In genomic region chr17:81523139-81524062, GRCh38 we compare ENCODE assay signal across 8 cellular contexts. TPM values are rescaled to one million over a fixed set of nuclear protein-coding genes. Genes with fewer than 3 reads are reported as not detected.
A peak's percentile ranks its signal among the peaks of the same experiment; 100 is the strongest.
DNase-seq lines count a peak whose midpoint lies in the region; ATAC-seq and TF ChIP-seq lines count a peak whose summit lies in the region.

No MANE protein-coding gene starts in this region.

- no peaks in the 10 kb centered on the region for H3K36me3 Mint-ChIP-seq in nephron progenitor cell (ENCODE audit: low read depth)
- no peaks in the 10 kb centered on the region for H3K36me3 Mint-ChIP-seq in activated naive CD8-positive, alpha-beta T cell treated with anti-CD3 and anti-CD28 coated beads, Interleukin-2, amount 50 U/mL, for 24 hours (ENCODE audit: low read depth)

- 57% methylated on average over 20 of the region's 30 CpGs; no CpG with 5 or more reads in 1 of the 2 donors for WGBS in transverse colon (ENCODE audit: low coverage in 1 of 2), 2 donors

- no peaks in the 10 kb centered on the region for H3K9me3 Mint-ChIP-seq in nephron progenitor cell
- no peaks in the 10 kb centered on the region for H3K9me3 Mint-ChIP-seq in activated naive CD8-positive, alpha-beta T cell treated with anti-CD3 and anti-CD28 coated beads, Interleukin-2, amount 50 U/mL, for 24 hours

- H3K27ac Mint-ChIP-seq in nephron progenitor cell: no peak overlapping the region
- no peak overlapping the region for H3K27ac Mint-ChIP-seq in activated naive CD8-positive, alpha-beta T cell treated with anti-CD3 and anti-CD28 coated beads, Interleukin-2, amount 50 U/mL, for 24 hours

- peaks cover 18 to 35% (median 22%) of the 10 kb centered on the region in 4 donors for H3K4me1 ChIP-seq in transverse colon

- no peak for TF ChIP-seq EP300 in transverse colon (IDR thresholded peaks at IDR 0.05; ENCODE audit: low read depth)

- in situ Hi-C loops in transverse colon (cut with MboI; ENCODE audit: low pct_ligation_motif_present in 1 of 4, low pct_unique_long_range_greater_than_20kb in 1 of 4, low sequenced_read_pairs in 3 of 4): no loop called here

- TF ChIP-seq POLR2A in transverse colon (IDR thresholded peaks at IDR 0.05): no peak

- H3K27me3 ChIP-seq in transverse colon: peaks cover 58% of the 10 kb centered on the region

- intact Hi-C loops in transverse colon (cut with DNase I; ENCODE audit: low total_unique reads) (loop anchor here (1.0 kb wide), 1 partner anchor 36 kb away; no protein-coding TSS in a partner anchor), left colon (cut with DNase I, micrococcal nuclease) (loop anchor here in 1 of 2 donors (10.0 kb wide), 1 partner anchor 81 kb away; no protein-coding TSS in a partner anchor)

- H3K36me3 ChIP-seq in transverse colon: no peaks in the 10 kb centered on the region

- no peak overlapping the region for H3K27ac ChIP-seq in transverse colon

- DNase-seq in EH (ENCODE audit: low read depth): peak; percentile 37
- DNase-seq in NCI-H2081 treated with DMSO at 0.1 percent for 48 hours (lab: John Stamatoyannopoulos, UW): peak; percentile 37
- DNase-seq in choroid plexus epithelial cell (ENCODE audit: low read depth): peak; percentile 69
- DNase-seq in nephron progenitor cell: peak; percentile 85
- DNase-seq in transverse colon: no peak
- no peak for DNase-seq in left colon
- DNase-seq in activated naive CD8-positive, alpha-beta T cell treated with anti-CD3 and anti-CD28 coated beads, Interleukin-2, amount 50 U/mL, for 24 hours: no peak

- H3K9me3 ChIP-seq in transverse colon: no peaks in the 10 kb centered on the region

- ATAC-seq in left colon (no peak), HG03571 (IDR thresholded peaks at IDR 0.05; ENCODE audit: unreplicated experiment) (no peak)
- no peak for ATAC-seq in activated naive CD8-positive, alpha-beta T cell treated with anti-CD3 and anti-CD28 coated beads, Interleukin-2, amount 50 U/mL, for 24 hours

- peaks cover 51% of the 10 kb centered on the region for H3K4me1 Mint-ChIP-seq in nephron progenitor cell
- peaks cover 8% of the 10 kb centered on the region for H3K4me1 Mint-ChIP-seq in activated naive CD8-positive, alpha-beta T cell treated with anti-CD3 and anti-CD28 coated beads, Interleukin-2, amount 50 U/mL, for 24 hours

- H3K27me3 Mint-ChIP-seq in nephron progenitor cell (ENCODE audit: low read depth, poor library complexity): peaks cover 36% of the 10 kb centered on the region
- peaks cover 8% of the 10 kb centered on the region for H3K27me3 Mint-ChIP-seq in activated naive CD8-positive, alpha-beta T cell treated with anti-CD3 and anti-CD28 coated beads, Interleukin-2, amount 50 U/mL, for 24 hours

- no peak overlapping the region for H3K4me3 Mint-ChIP-seq in nephron progenitor cell
- H3K4me3 Mint-ChIP-seq in activated naive CD8-positive, alpha-beta T cell treated with anti-CD3 and anti-CD28 coated beads, Interleukin-2, amount 50 U/mL, for 24 hours: no peak overlapping the region

- H3K4me3 ChIP-seq in choroid plexus epithelial cell (ENCODE audit: low read depth, low read length) (no peak overlapping the region), transverse colon (no peak overlapping the region)

- TF ChIP-seq CTCF in choroid plexus epithelial cell (conservative IDR thresholded peaks at IDR 0.05; ENCODE audit: low read depth, low read length): peak; percentile 64
- TF ChIP-seq CTCF in nephron progenitor cell (IDR thresholded peaks at IDR 0.05): peak; percentile 55
- TF ChIP-seq CTCF in transverse colon (IDR thresholded peaks at IDR 0.05): no peak

RNA-seq across cellular contexts. Expression of gene FSCN2, which starts 4.8 kb away (rescaled TPM):
- total RNA-seq in transverse colon (10 to 100 TPM in 2 of 4 donors, 1 to 10 TPM in 2; 2.3 to 36.4 (median 17.2) TPM), left colon (1 to 10 TPM; 2.3 to 4.9 TPM)

RNA-seq across cellular contexts. Expression of gene ACTG1, which starts 10.8 kb away (rescaled TPM):
- 1,000 to 10,000 TPM; 2,099 to 4,882 (median 4,009) TPM for total RNA-seq in transverse colon
- 1,000 to 10,000 TPM; 3,767 to 4,413 TPM for total RNA-seq in left colon

RNA-seq across cellular contexts. Expression of gene FAAP100, which starts 28.8 kb away (rescaled TPM):
- total RNA-seq in transverse colon (10 to 100 TPM; 26.2 to 90.5 (median 37.4) TPM), left colon (10 to 100 TPM; 25.4 to 28.8 TPM)

Comparison
In these comparisons a context has a peak if more than half of its experiments do, and no peak if none do; other contexts are left out.
1. DNase-seq: peak in EH (single experiment), NCI-H2081 treated with DMSO at 0.1 percent for 48 hours (single experiment), choroid plexus epithelial cell (single experiment) and nephron progenitor cell (single experiment); none in transverse colon (single experiment), left colon (0 of 2) and activated naive CD8-positive, alpha-beta T cell treated with anti-CD3 and anti-CD28 coated beads, Interleukin-2, amount 50 U/mL, for 24 hours (single experiment).
2. CTCF ChIP-seq: peak in choroid plexus epithelial cell (single experiment) and nephron progenitor cell (single experiment); none in transverse colon (0 of 5).